13 cellular contexts compared by ENCODE assay signal in the genomic region with DNA sequence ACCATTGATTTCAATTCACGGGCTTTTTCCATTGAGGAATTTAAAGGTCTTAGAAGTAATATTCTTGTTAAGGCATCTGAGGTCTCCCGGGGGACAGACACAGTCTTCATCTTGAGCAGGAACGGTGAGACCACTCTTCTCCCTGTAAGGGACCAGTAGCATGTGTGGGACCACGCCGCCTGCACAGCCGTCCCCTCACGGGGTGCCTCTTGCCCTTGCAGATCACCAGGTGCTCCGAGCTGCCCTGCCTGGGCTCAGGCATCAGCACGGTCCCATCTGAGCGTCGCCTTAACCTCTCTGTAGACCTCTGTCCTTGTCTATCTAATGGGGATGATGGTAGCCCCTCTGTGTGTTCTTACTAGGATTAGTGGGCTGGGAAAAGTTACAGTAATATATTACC.
DNase-seq lines count a peak whose midpoint lies in the region; ATAC-seq, FAIRE-seq and TF ChIP-seq lines count a peak whose summit lies in the region.
"Had no signal": no experiment of that assay in that cellular context is flagged by ENCODE, and none has a peak within 500 bp of the region (broad histone marks: within the 10 kb centered on the region; RNA-seq: fewer than 3 reads in every experiment).

No MANE protein-coding gene starts in this region.

- H3K79me2 ChIP-seq in K562 (ENCODE audit: control insufficient read depth, insufficient read depth, low read length), result peaks cover 89% of the 10 kb centered on the region

- CTCF ChIA-PET in K562 (lab: Yijun Ruan, JAX; ENCODE audit: low intra/inter-chr PET ratio), result no interaction called here
- CTCF ChIA-PET in naive thymus-derived CD4-positive, alpha-beta T cell (lab: Charles Lee), result interaction anchor here (0.6 to 1.0 kb wide), 3 partner anchors 8 to 64 kb away, joined by 3 to 4 read pairs (median 3); no protein-coding TSS in a partner anchor

- no peak for FAIRE-seq in K562 (lab: Jason Lieb, UNC)
- FAIRE-seq: GM19239 had no signal

- H3K27me3 Mint-ChIP-seq in naive thymus-derived CD4-positive, alpha-beta T cell, result no peaks in the 10 kb centered on the region

- ATAC-seq in heart left ventricle (peak in 3 of 4 donors; percentile 15 to 25 (median 18)), Right ventricle myocardium superior (ENCODE audit: poor library complexity) (no peak), K562 (no peak), HG03432 (IDR thresholded peaks at IDR 0.05; ENCODE audit: unreplicated experiment) (no peak), HG03139 (IDR thresholded peaks at IDR 0.05; ENCODE audit: unreplicated experiment) (no peak)
- no peak for ATAC-seq in naive thymus-derived CD4-positive, alpha-beta T cell

- H3K9me3 ChIP-seq in heart left ventricle (no peaks in the 10 kb centered on the region), K562 (replicated peaks; ENCODE audit: control insufficient read depth, insufficient read depth, low read depth, low read length) (no peaks in the 10 kb centered on the region), uterus (no peaks in the 10 kb centered on the region)
- no peaks in the 10 kb centered on the region for H3K9me3 ChIP-seq in naive thymus-derived CD4-positive, alpha-beta T cell (ENCODE audit: control insufficient read depth in 2 of 3, low read length in 3 of 3)

- no peak for TF ChIP-seq EP300 in K562 (IDR thresholded peaks at IDR 0.05; ENCODE audit: low read length)

- TF ChIP-seq POLR2A in heart left ventricle (IDR thresholded peaks at IDR 0.05), result no peak
- TF ChIP-seq POLR2A in K562 (conservative IDR thresholded peaks at IDR 0.05), result no peak
- TF ChIP-seq POLR2A in uterus (IDR thresholded peaks at IDR 0.05), result no peak

- H3K4me3 Mint-ChIP-seq in naive thymus-derived CD4-positive, alpha-beta T cell, result peak overlapping the region in 3 of 10 donors; percentile 21 to 56 (median 31)
- H3K4me3 Mint-ChIP-seq: nephron progenitor cell had no signal

- H3K36me3 ChIP-seq in heart left ventricle, result peaks cover 0 to 33% (median 3%) of the 10 kb centered on the region in 9 donors
- peaks cover 75% of the 10 kb centered on the region; the same call in 2 of the 3 replicates for H3K36me3 ChIP-seq in K562 (ENCODE audit: control insufficient read depth, insufficient read depth, low read length)
- H3K36me3 ChIP-seq in naive thymus-derived CD4-positive, alpha-beta T cell (ENCODE audit: control insufficient read depth in 2 of 3, insufficient read depth in 3 of 3, low read length in 3 of 3), result peaks cover 4 to 24% (median 22%) of the 10 kb centered on the region in 3 experiments
- no peaks in the 10 kb centered on the region for H3K36me3 ChIP-seq in uterus

- BruUV-seq in K562 (replicated peaks; lab: Mats Ljungman, UMichigan), result no TSS peak

- H2AFZ ChIP-seq in K562 (ENCODE audit: low read depth, low read length), result no peak overlapping the region

- H3K4me3 ChIP-seq in heart left ventricle, result peak overlapping the region in 1 of 12 donors; percentile 12
- H3K4me3 ChIP-seq in K562, result no peak overlapping the region
- no peak overlapping the region for H3K4me3 ChIP-seq in naive thymus-derived CD4-positive, alpha-beta T cell (ENCODE audit: low read length)
- H3K4me3 ChIP-seq in uterus, result no peak overlapping the region

- no peak for TF ChIP-seq RAD21 in K562 (CRISPR knock-in tag; conservative IDR thresholded peaks at IDR 0.05 in 1 of 2, IDR thresholded peaks at IDR 0.05 in 1 of 2)

- peaks cover 12% of the 10 kb centered on the region for H4K20me1 ChIP-seq in K562 (replicated peaks; ENCODE audit: control insufficient read depth, insufficient read depth, low read length)

- H3K4me1 Mint-ChIP-seq in naive thymus-derived CD4-positive, alpha-beta T cell, result peaks cover 69 to 97% (median 88%) of the 10 kb centered on the region in 7 donors

- intact Hi-C loops in heart left ventricle (cut with DNase I), result no loop called here
- intact Hi-C loops in Right ventricle myocardium superior (cut with DNase I), result no loop called here
- intact Hi-C loops in K562 (cut with micrococcal nuclease), result no loop called here
- intact Hi-C loops in naive thymus-derived CD4-positive, alpha-beta T cell (cut with micrococcal nuclease), result no loop called here
- intact Hi-C loops in uterus (cut with DNase I; ENCODE audit: low total_unique reads), result no loop called here

- DNase-seq in heart left ventricle, result no peak
- no peak for DNase-seq in Right ventricle myocardium superior
- DNase-seq in K562 (ENCODE audit: extremely low read depth in 1 of 4, low spot score in 3 of 4), result no peak
- no peak for DNase-seq in naive thymus-derived CD4-positive, alpha-beta T cell
- no peak for DNase-seq in uterus
- DNase-seq in iPS-NIHi7 (ENCODE audit: extremely low spot score), result no peak
- DNase-seq: activated CD4-positive, alpha-beta T cell treated with anti-CD3 and anti-CD28 coated beads, Interleukin-2, amount 50 U/mL, for 1 hour; MM.1S; nephron progenitor cell; stimulated activated CD4-positive, alpha-beta T cell treated with anti-CD3 and anti-CD28 coated beads, Interleukin-12 subunit alpha, Interleukin-12 subunit beta, amount 100 ng/mL, for 4 hours had no signal

- H3K9ac ChIP-seq in K562 (ENCODE audit: insufficient read depth in 1 of 2, low read depth in 2 of 2, low read length in 2 of 2), result peak overlapping the region in 1 of 2 experiments; percentile 63; a peak in 1 of 4 replicates

- no peaks in the 10 kb centered on the region for H3K9me3 Mint-ChIP-seq in naive thymus-derived CD4-positive, alpha-beta T cell
- H3K9me3 Mint-ChIP-seq: nephron progenitor cell had no signal

- POLR2A ChIA-PET in K562 (lab: Yijun Ruan, JAX), result interaction anchor here (1.5 kb wide), 1 partner anchor 12 kb away, joined by 4 read pairs; no protein-coding TSS in a partner anchor
- POLR2A ChIA-PET in naive thymus-derived CD4-positive, alpha-beta T cell (lab: Charles Lee), result interaction anchor here (0.7 to 4.6 kb wide), 7 partner anchors 10 to 28 kb away, joined by 3 to 51 read pairs (median 5); no protein-coding TSS in a partner anchor

- WGBS in heart left ventricle, 4 donors, result 68 to 77% (median 71%) methylated on average over 11 of the region's 11 CpGs
- 94% methylated on average over 11 of the region's 11 CpGs for WGBS in K562 (ENCODE audit: insufficient coverage, low coverage, missing lambda C conversion rate)

- H3K27ac Mint-ChIP-seq in naive thymus-derived CD4-positive, alpha-beta T cell, result peak overlapping the region in 8 of 9 donors; percentile 36 to 85 (median 73)

- H3K4me1 ChIP-seq in heart left ventricle, result peaks cover 0 to 96% (median 78%) of the 10 kb centered on the region in 12 donors
- H3K4me1 ChIP-seq in K562 (replicated peaks in 1 of 2; ENCODE audit: control insufficient read depth in 2 of 2, insufficient read depth in 2 of 2, low read length in 2 of 2), result peaks cover 0 to 3% of the 10 kb centered on the region in 2 experiments; a peak in 3 of 5 replicates
- H3K4me1 ChIP-seq in naive thymus-derived CD4-positive, alpha-beta T cell (ENCODE audit: control insufficient read depth in 2 of 2, insufficient read depth in 2 of 2, low read length in 2 of 2), result peaks cover 60 to 93% of the 10 kb centered on the region in 2 donors
- no peaks in the 10 kb centered on the region for H3K4me1 ChIP-seq in uterus

- H3K27ac ChIP-seq in heart left ventricle, result peak overlapping the region in 11 of 12 donors; percentile 26 to 85 (median 72)
- H3K27ac ChIP-seq in K562 (ENCODE audit: extremely low read depth, low read depth, low read length), result no peak overlapping the region
- peak overlapping the region; percentile 38 for H3K27ac ChIP-seq in naive thymus-derived CD4-positive, alpha-beta T cell (ENCODE audit: low read depth, low read length)
- peak overlapping the region; percentile 64 to 80 for H3K27ac ChIP-seq in uterus

- in situ Hi-C loops in K562 (cut with MboI), result no loop called here

- TF ChIP-seq CTCF in heart left ventricle (IDR thresholded peaks at IDR 0.05) (no peak), K562 (IDR thresholded peaks at IDR 0.05 in 2 of 3, conservative IDR thresholded peaks at IDR 0.05 in 1 of 3; ENCODE audit: insufficient read depth in 2 of 3, low read depth in 1 of 3, low read length in 3 of 3) (no peak), uterus (IDR thresholded peaks at IDR 0.05) (no peak)

- H3K9me1 ChIP-seq in K562 (ENCODE audit: control insufficient read depth, insufficient read depth, low read length), result no peaks in the 10 kb centered on the region

- peaks cover 0 to 25% (median 16%) of the 10 kb centered on the region in 5 donors for H3K36me3 Mint-ChIP-seq in naive thymus-derived CD4-positive, alpha-beta T cell

- no peak overlapping the region for H3K4me2 ChIP-seq in K562 (ENCODE audit: insufficient read depth, low read length)

- H3K27me3 ChIP-seq in heart left ventricle, result no peaks in the 10 kb centered on the region
- H3K27me3 ChIP-seq in K562 (ENCODE audit: control insufficient read depth in 2 of 2, insufficient read depth in 2 of 2, low read length in 2 of 2), result no peaks in the 10 kb centered on the region
- no peaks in the 10 kb centered on the region for H3K27me3 ChIP-seq in naive thymus-derived CD4-positive, alpha-beta T cell (ENCODE audit: control insufficient read depth in 2 of 2, insufficient read depth in 2 of 2, low read length in 2 of 2)
- H3K27me3 ChIP-seq in uterus, result no peaks in the 10 kb centered on the region

TF ChIP-seq in K562, 482 proteins besides CTCF, POLR2A, EP300 and RAD21:
- TF ChIP-seq, protein P1, sequence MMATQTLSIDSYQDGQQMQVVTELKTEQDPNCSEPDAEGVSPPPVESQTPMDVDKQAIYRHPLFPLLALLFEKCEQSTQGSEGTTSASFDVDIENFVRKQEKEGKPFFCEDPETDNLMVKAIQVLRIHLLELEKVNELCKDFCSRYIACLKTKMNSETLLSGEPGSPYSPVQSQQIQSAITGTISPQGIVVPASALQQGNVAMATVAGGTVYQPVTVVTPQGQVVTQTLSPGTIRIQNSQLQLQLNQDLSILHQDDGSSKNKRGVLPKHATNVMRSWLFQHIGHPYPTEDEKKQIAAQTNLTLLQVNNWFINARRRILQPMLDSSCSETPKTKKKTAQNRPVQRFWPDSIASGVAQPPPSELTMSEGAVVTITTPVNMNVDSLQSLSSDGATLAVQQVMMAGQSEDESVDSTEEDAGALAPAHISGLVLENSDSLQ (IDR thresholded peaks at IDR 0.05), result no peak
- TF ChIP-seq POLR2G (IDR thresholded peaks at IDR 0.05; ENCODE audit: low read depth, low read length), result peak; percentile 34; the same call in 1 of the 2 replicates
- TF ChIP-seq, protein P2, sequence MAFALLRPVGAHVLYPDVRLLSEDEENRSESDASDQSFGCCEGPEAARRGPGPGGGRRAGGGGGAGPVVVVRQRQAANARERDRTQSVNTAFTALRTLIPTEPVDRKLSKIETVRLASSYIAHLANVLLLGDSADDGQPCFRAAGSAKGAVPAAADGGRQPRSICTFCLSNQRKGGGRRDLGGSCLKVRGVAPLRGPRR (CRISPR knock-in tag; IDR thresholded peaks at IDR 0.05), result no peak

Comparison
In these comparisons a context has a peak if more than half of its experiments do, and no peak if none do; other contexts are left out.
1. ATAC-seq: peak in heart left ventricle (3 of 4); none in Right ventricle myocardium superior (single experiment), K562 (single experiment), naive thymus-derived CD4-positive, alpha-beta T cell (single experiment), HG03432 (single experiment) and HG03139 (single experiment).